13 cellular contexts compared by ENCODE assay signal in genomic region chr21:43734830-43735229, GRCh38. TPM values are rescaled to one million over a fixed set of nuclear protein-coding genes. Genes with fewer than 3 reads are reported as not detected.
DNase-seq lines count a peak whose midpoint lies in the region; ATAC-seq and TF ChIP-seq lines count a peak whose summit lies in the region.
"Had no signal": no experiment of that assay in that cellular context is flagged by ENCODE, and none has a peak within 500 bp of the region (broad histone marks: within the 10 kb centered on the region; RNA-seq: fewer than 3 reads in every experiment).

No MANE protein-coding gene starts in this region.

- H3K4ac ChIP-seq in trophoblast cell (ENCODE audit: low read depth, low read length) = no peak overlapping the region

- no peak overlapping the region for H2BK120ac ChIP-seq in trophoblast cell (ENCODE audit: insufficient read depth, low read length, poor library complexity)

- intact Hi-C loops in CD4-positive, alpha-beta T cell (cut with DNase I, micrococcal nuclease) = no loop called here
- intact Hi-C loops in activated T-helper 2 cell treated with anti-CD3 and anti-CD28 coated beads, Interferon-gamma antibody, Interleukin-2, Interleukin-4, amounts not matched to agents 10 μg/mL and 5 μg/mL and 100 μg/mL, durations not matched to agents 14 hours and 24 hours and 36 hours (cut with micrococcal nuclease) = no loop called here
- intact Hi-C loops in PC-3 (cut with micrococcal nuclease) = no loop called here

- H2AK5ac ChIP-seq in trophoblast cell (ENCODE audit: low read length) = no peak overlapping the region

- no peaks in the 10 kb centered on the region for H3F3A ChIP-seq in PC-3 (ENCODE audit: low read length, unreplicated experiment)

- no peak overlapping the region for H3K23ac ChIP-seq in trophoblast cell (ENCODE audit: low read length)

- no peak for DNase-seq in CD4-positive, alpha-beta T cell
- DNase-seq in amniotic epithelial cell (ENCODE audit: low read depth) = peak; percentile 87
- DNase-seq in fibroblast of villous mesenchyme (ENCODE audit: low read depth) = peak; percentile 24
- peak; percentile 58 for DNase-seq in renal cortical epithelial cell (ENCODE audit: low read depth)
- DNase-seq in trophoblast cell = no peak
- DNase-seq in activated T-helper 2 cell treated with anti-CD3 and anti-CD28 coated beads, Interferon-gamma antibody, Interleukin-2, Interleukin-4, amounts not matched to agents 10 μg/mL and 5 μg/mL and 100 μg/mL, durations not matched to agents 14 hours and 24 hours and 36 hours (ENCODE audit: low spot score) = no peak
- no peak for DNase-seq in PC-3
- no peak for DNase-seq in DMS53 treated with DMSO at 0.1 percent for 48 hours (lab: John Stamatoyannopoulos, UW; ENCODE audit: unreplicated experiment)
- DNase-seq: activated CD4-positive, alpha-beta T cell treated with anti-CD3 and anti-CD28 coated beads for 1 hour; activated effector memory CD4-positive, alpha-beta T cell treated with anti-CD3 and anti-CD28 coated beads, Interleukin-2, amount 50 U/mL, for 16 hours; stimulated activated naive CD4-positive, alpha-beta T cell had no signal

- H3K9me3 ChIP-seq in CD4-positive, alpha-beta T cell (ENCODE audit: control insufficient read depth, low read length) = no peaks in the 10 kb centered on the region
- H3K9me3 ChIP-seq in trophoblast cell (ENCODE audit: insufficient read depth, low read depth, low read length) (peaks cover 4% of the 10 kb centered on the region), PC-3 (ENCODE audit: low read length) (no peaks in the 10 kb centered on the region)
- H3K9me3 ChIP-seq: SJSA1 had no signal

- H3K4me2 ChIP-seq in trophoblast cell (ENCODE audit: low read length) (no peak overlapping the region), PC-3 (ENCODE audit: low read length) (no peak overlapping the region)

- POLR2A ChIA-PET in CD4-positive, alpha-beta T cell (lab: Charles Lee) = no interaction called here
- POLR2A ChIA-PET in PC-3 (lab: Charles Lee; ENCODE audit: unreplicated experiment) = no interaction called here

- H3K9me3 Mint-ChIP-seq in CD4-positive, alpha-beta T cell = no peaks in the 10 kb centered on the region
- H3K9me3 Mint-ChIP-seq in activated T-helper 2 cell treated with anti-CD3 and anti-CD28 coated beads, Interferon-gamma antibody, Interleukin-2, Interleukin-4, amounts not matched to agents 10 μg/mL and 5 μg/mL and 100 μg/mL, durations not matched to agents 14 hours and 24 hours and 36 hours = no peaks in the 10 kb centered on the region
- H3K9me3 Mint-ChIP-seq: CD8-positive, alpha-beta memory T cell had no signal

- no peak overlapping the region for H4K91ac ChIP-seq in trophoblast cell (ENCODE audit: low read depth, low read length)

- no peak overlapping the region for H4K12ac ChIP-seq in trophoblast cell (ENCODE audit: low read depth, low read length)

- H3K4me3 ChIP-seq in fibroblast of villous mesenchyme (ENCODE audit: low read depth, low read length) (no peak overlapping the region), trophoblast cell (ENCODE audit: low read depth, low read length) (no peak overlapping the region), PC-3 (ENCODE audit: low read length) (no peak overlapping the region)
- H3K4me3 ChIP-seq: SJSA1 had no signal

- no CpG with 5 or more reads among the region's 12 CpGs for WGBS in trophoblast cell (ENCODE audit: extremely low coverage, insufficient coverage, insufficient read length)

- no peaks in the 10 kb centered on the region for H3K79me1 ChIP-seq in trophoblast cell (ENCODE audit: low read length)

- no peak overlapping the region for H3K27ac ChIP-seq in CD4-positive, alpha-beta T cell (ENCODE audit: low read depth, low read length)
- H3K27ac ChIP-seq in trophoblast cell (ENCODE audit: low read depth, low read length) (no peak overlapping the region), PC-3 (ENCODE audit: low read length) (no peak overlapping the region)
- H3K27ac ChIP-seq: SJSA1 had no signal

- no peak overlapping the region for H3K18ac ChIP-seq in trophoblast cell (ENCODE audit: low read length)

- no peak for ATAC-seq in CD4-positive, alpha-beta T cell (ENCODE audit: poor library complexity)
- no peak for ATAC-seq in PC-3

- no peak overlapping the region for H3K14ac ChIP-seq in trophoblast cell (ENCODE audit: low read length)

- H2BK5ac ChIP-seq in trophoblast cell (ENCODE audit: low read depth, low read length, poor library complexity) = no peak overlapping the region

- H3K79me2 ChIP-seq in trophoblast cell (ENCODE audit: control insufficient read depth, insufficient read depth, low read length, poor library complexity) = no peaks in the 10 kb centered on the region
- H3K79me2 ChIP-seq in PC-3 (ENCODE audit: low read length) = peaks cover 89% of the 10 kb centered on the region

- H4K8ac ChIP-seq in trophoblast cell (ENCODE audit: low read depth, low read length) = no peak overlapping the region

- H3K4me1 ChIP-seq in trophoblast cell (ENCODE audit: control insufficient read depth in 1 of 2, insufficient read depth in 2 of 2, low read length in 2 of 2) (peaks cover 0 to 4% of the 10 kb centered on the region in 2 experiments), PC-3 (ENCODE audit: insufficient read depth, low read length) (0 out of 2 replicates have a peak, but pooled peaks cover 3% of the 10 kb centered on the region)

- H3K4me3 Mint-ChIP-seq in CD4-positive, alpha-beta T cell = no peak overlapping the region
- H3K4me3 Mint-ChIP-seq in activated T-helper 2 cell treated with anti-CD3 and anti-CD28 coated beads, Interferon-gamma antibody, Interleukin-2, Interleukin-4, amounts not matched to agents 10 μg/mL and 5 μg/mL and 100 μg/mL, durations not matched to agents 14 hours and 24 hours and 36 hours (ENCODE audit: low read depth) = no peak overlapping the region

- H3K9ac ChIP-seq in trophoblast cell (ENCODE audit: low read length) (no peak overlapping the region), PC-3 (ENCODE audit: low read length) (no peak overlapping the region)

- peak overlapping the region; percentile 95 for H3K27ac Mint-ChIP-seq in CD4-positive, alpha-beta T cell
- H3K27ac Mint-ChIP-seq in activated T-helper 2 cell treated with anti-CD3 and anti-CD28 coated beads, Interferon-gamma antibody, Interleukin-2, Interleukin-4, amounts not matched to agents 10 μg/mL and 5 μg/mL and 100 μg/mL, durations not matched to agents 14 hours and 24 hours and 36 hours = no peak overlapping the region

- no peak for TF ChIP-seq CTCF in CD4-positive, alpha-beta T cell (IDR thresholded peaks at IDR 0.05)
- no peak for TF ChIP-seq CTCF in fibroblast of villous mesenchyme (IDR thresholded peaks at IDR 0.05; ENCODE audit: insufficient read depth, low read depth, low read length)
- no peak for TF ChIP-seq CTCF in PC-3 (conservative IDR thresholded peaks at IDR 0.05; ENCODE audit: low read depth, low read length)

- H2AFZ ChIP-seq in trophoblast cell (ENCODE audit: insufficient read depth, low read length, poor library complexity) = no peak overlapping the region
- H2AFZ ChIP-seq in PC-3 (ENCODE audit: low read length) = no peak overlapping the region

- CTCF ChIA-PET in CD4-positive, alpha-beta T cell (lab: Charles Lee) = no interaction called here
- CTCF ChIA-PET in PC-3 (lab: Charles Lee) = no interaction called here

- H2BK12ac ChIP-seq in trophoblast cell (ENCODE audit: low read length) = no peak overlapping the region

- peaks cover 22% of the 10 kb centered on the region for H3K36me3 Mint-ChIP-seq in CD4-positive, alpha-beta T cell (ENCODE audit: low read depth)
- peaks cover 20% of the 10 kb centered on the region for H3K36me3 Mint-ChIP-seq in activated T-helper 2 cell treated with anti-CD3 and anti-CD28 coated beads, Interferon-gamma antibody, Interleukin-2, Interleukin-4, amounts not matched to agents 10 μg/mL and 5 μg/mL and 100 μg/mL, durations not matched to agents 14 hours and 24 hours and 36 hours (ENCODE audit: low read depth)

- BruUV-seq in PC-3 (replicated peaks; lab: Mats Ljungman, UMichigan) = no TSS peak

- H3K9me2 ChIP-seq in PC-3 (replicated peaks; ENCODE audit: low read length) = no peaks in the 10 kb centered on the region

- H4K20me1 ChIP-seq in PC-3 (ENCODE audit: low read length) = 0 out of 2 replicates have a peak, but pooled peaks cover 31% of the 10 kb centered on the region

- H3K27me3 Mint-ChIP-seq in CD4-positive, alpha-beta T cell = no peaks in the 10 kb centered on the region
- H3K27me3 Mint-ChIP-seq in activated T-helper 2 cell treated with anti-CD3 and anti-CD28 coated beads, Interferon-gamma antibody, Interleukin-2, Interleukin-4, amounts not matched to agents 10 μg/mL and 5 μg/mL and 100 μg/mL, durations not matched to agents 14 hours and 24 hours and 36 hours (ENCODE audit: low read depth) = no peaks in the 10 kb centered on the region
- H3K27me3 Mint-ChIP-seq: CD8-positive, alpha-beta memory T cell had no signal

- H3K36me3 ChIP-seq in trophoblast cell (ENCODE audit: control insufficient read depth in 1 of 2, insufficient read depth in 2 of 2, low read length in 2 of 2) = peaks cover 14 to 16% of the 10 kb centered on the region in 2 experiments
- peaks cover 55% of the 10 kb centered on the region for H3K36me3 ChIP-seq in PC-3 (ENCODE audit: low read depth, low read length)

- H3K27me3 ChIP-seq in CD4-positive, alpha-beta T cell (ENCODE audit: control insufficient read depth, insufficient read depth, low read length) = no peaks in the 10 kb centered on the region
- H3K27me3 ChIP-seq in trophoblast cell (ENCODE audit: insufficient read depth, low read length) (no peaks in the 10 kb centered on the region), PC-3 (ENCODE audit: low read length) (no peaks in the 10 kb centered on the region)
- H3K27me3 ChIP-seq: SJSA1 had no signal

- H3K4me1 Mint-ChIP-seq in CD4-positive, alpha-beta T cell (ENCODE audit: low read depth) = peaks cover 37% of the 10 kb centered on the region
- H3K4me1 Mint-ChIP-seq in activated T-helper 2 cell treated with anti-CD3 and anti-CD28 coated beads, Interferon-gamma antibody, Interleukin-2, Interleukin-4, amounts not matched to agents 10 μg/mL and 5 μg/mL and 100 μg/mL, durations not matched to agents 14 hours and 24 hours and 36 hours (ENCODE audit: low read depth) = peaks cover 21% of the 10 kb centered on the region

RNA-seq across cellular contexts. Expression of gene PDXK, which starts 15.9 kb away (rescaled TPM):
- total RNA-seq in CD4-positive, alpha-beta T cell = 10 to 100 TPM; 74.8 to 77.0 TPM
- total RNA-seq in fibroblast of villous mesenchyme = 88.1 and 88.3 TPM in 2 replicates
- 278 and 390 TPM in 2 replicates for total RNA-seq in renal cortical epithelial cell
- polyA plus RNA-seq in trophoblast cell (2013) = 70.9 and 73.5 TPM in 2 replicates
- 124 and 136 TPM in 2 replicates for total RNA-seq in activated T-helper 2 cell treated with anti-CD3 and anti-CD28 coated beads, Interferon-gamma antibody, Interleukin-2, Interleukin-4, amounts not matched to agents 10 μg/mL and 5 μg/mL and 100 μg/mL, durations not matched to agents 14 hours and 24 hours and 36 hours
- 423 and 464 TPM in 2 replicates for total RNA-seq in PC-3 (2014; rRNA removed)

RNA-seq across cellular contexts. Expression of gene CSTB, which starts 41.3 kb away (rescaled TPM):
- 10 to 100 TPM; 13.4 to 14.5 TPM for total RNA-seq in CD4-positive, alpha-beta T cell
- 12.6 and 16.0 TPM in 2 replicates for total RNA-seq in fibroblast of villous mesenchyme
- 4.2 and 4.9 TPM in 2 replicates for total RNA-seq in renal cortical epithelial cell
- 112 and 114 TPM in 2 replicates for polyA plus RNA-seq in trophoblast cell (2013)
- total RNA-seq in activated T-helper 2 cell treated with anti-CD3 and anti-CD28 coated beads, Interferon-gamma antibody, Interleukin-2, Interleukin-4, amounts not matched to agents 10 μg/mL and 5 μg/mL and 100 μg/mL, durations not matched to agents 14 hours and 24 hours and 36 hours = 55.8 TPM in 2 replicates
- total RNA-seq in PC-3 (2014; rRNA removed) = 99.2 and 151 TPM in 2 replicates

RNA-seq across cellular contexts. Expression of gene RRP1, which starts 54.5 kb away (rescaled TPM):
- 10 to 100 TPM; 27.7 to 29.0 TPM for total RNA-seq in CD4-positive, alpha-beta T cell
- total RNA-seq in fibroblast of villous mesenchyme (16.8 and 17.7 TPM in 2 replicates), renal cortical epithelial cell (17.2 and 26.4 TPM in 2 replicates), PC-3 (2014; rRNA removed) (76.4 and 96.6 TPM in 2 replicates)
- 21.7 and 21.9 TPM in 2 replicates for polyA plus RNA-seq in trophoblast cell (2013)
- total RNA-seq in activated T-helper 2 cell treated with anti-CD3 and anti-CD28 coated beads, Interferon-gamma antibody, Interleukin-2, Interleukin-4, amounts not matched to agents 10 μg/mL and 5 μg/mL and 100 μg/mL, durations not matched to agents 14 hours and 24 hours and 36 hours = 67.1 and 71.7 TPM in 2 replicates

Comparison
In these comparisons a context has a peak if more than half of its experiments do, and no peak if none do; other contexts are left out.
1. DNase-seq: peak in amniotic epithelial cell (single experiment), fibroblast of villous mesenchyme (single experiment) and renal cortical epithelial cell (single experiment); none in CD4-positive, alpha-beta T cell (0 of 10), trophoblast cell (0 of 2), activated T-helper 2 cell treated with anti-CD3 and anti-CD28 coated beads, Interferon-gamma antibody, Interleukin-2, Interleukin-4, amounts not matched to agents 10 μg/mL and 5 μg/mL and 100 μg/mL, durations not matched to agents 14 hours and 24 hours and 36 hours (single experiment), PC-3 (single experiment) and DMS53 treated with DMSO at 0.1 percent for 48 hours (single experiment).